In genomic region chr4:8917868-8918783, GRCh38 we compare ENCODE assay signal across 8 cellular contexts. TPM values are rescaled to one million over a fixed set of nuclear protein-coding genes. Genes with fewer than 3 reads are reported as not detected.
DNase-seq lines count a peak whose midpoint lies in the region; ATAC-seq and TF ChIP-seq lines count a peak whose summit lies in the region.

No MANE protein-coding gene starts in this region.

- DNase-seq in COR-L47 (lab: John Stamatoyannopoulos, UW): peak; percentile 5
- DNase-seq in HL-60 (ENCODE audit: low read depth in 1 of 2, low spot score in 1 of 2): peak; percentile 11 to 49
- peak; percentile 37 for DNase-seq in SW480 (ENCODE audit: low spot score)
- peak in 53 of 58 donors; percentile 5 to 86 (median 41) for DNase-seq in anterior cingulate cortex (lab: John Stamatoyannopoulos, UW)
- DNase-seq in hepatocyte (ENCODE audit: low spot score): peak; percentile 76
- DNase-seq in smooth muscle cell of the brain vasculature (ENCODE audit: low read depth, low spot score): peak; percentile 9
- no peak for DNase-seq in NCI-H187 treated with DMSO at 0.1 percent for 48 hours (lab: John Stamatoyannopoulos, UW)

- H3K27ac ChIP-seq in HL-60 (replicated peaks) (no peak overlapping the region), hepatocyte (no peak overlapping the region)

- no peaks in the 10 kb centered on the region for H3K79me2 ChIP-seq in hepatocyte

- H3K4me3 ChIP-seq in HL-60 (replicated peaks; ENCODE audit: insufficient read depth, low read length) (no peak overlapping the region), hepatocyte (no peak overlapping the region)

- no peaks in the 10 kb centered on the region for H3K4me1 ChIP-seq in hepatocyte (ENCODE audit: insufficient read depth)

- H3K27me3 ChIP-seq in HL-60 (ENCODE audit: insufficient read depth, poor library complexity, severe bottlenecking): no peaks in the 10 kb centered on the region
- H3K27me3 ChIP-seq in hepatocyte: peaks cover 10% of the 10 kb centered on the region

- no peaks in the 10 kb centered on the region for H4K20me1 ChIP-seq in hepatocyte (ENCODE audit: insufficient read depth, poor library complexity, severe bottlenecking)

- WGBS in hepatocyte (ENCODE audit: low lambda C conversion rate, missing lambda C conversion rate): 19% methylated on average over 19 of the region's 20 CpGs

- H2AFZ ChIP-seq in hepatocyte: no peak overlapping the region

- H3K9me2 ChIP-seq in hepatocyte (replicated peaks; ENCODE audit: insufficient read depth): no peaks in the 10 kb centered on the region

- no peaks in the 10 kb centered on the region for H3K9me3 ChIP-seq in hepatocyte (ENCODE audit: low read depth)

- no peaks in the 10 kb centered on the region for H3K36me3 ChIP-seq in hepatocyte (replicated peaks; ENCODE audit: insufficient read depth, low read depth)

- H3K4me2 ChIP-seq in hepatocyte: no peak overlapping the region

- peak; percentile 82 for ATAC-seq in GM19372 (IDR thresholded peaks at IDR 0.05; ENCODE audit: low read depth, unreplicated experiment)

- TF ChIP-seq CTCF in HL-60 (IDR thresholded peaks at IDR 0.05; ENCODE audit: insufficient read depth, low read length) (peak; percentile 74), hepatocyte (IDR thresholded peaks at IDR 0.05; ENCODE audit: poor library complexity) (peak; percentile 88)

RNA-seq across cellular contexts. Expression of gene HMX1, which starts 46.5 kb away (rescaled TPM):
- total RNA-seq in hepatocyte: not detected in 2 replicates
- polyA plus RNA-seq in hepatocyte: not detected in 2 replicates
